ENCODE assay signal across 8 cellular contexts in genomic region chr17:78272181-78272913, GRCh38. TPM values are rescaled to one million over a fixed set of nuclear protein-coding genes. Genes with fewer than 3 reads are reported as not detected.
DNase-seq lines count a peak whose midpoint lies in the region; ATAC-seq, FAIRE-seq and TF ChIP-seq lines count a peak whose summit lies in the region.

No MANE protein-coding gene starts in this region.

- H3K27ac ChIP-seq in Peyer's patch (peak overlapping the region in 3 of 4 donors; percentile 1 to 50 (median 27)), astrocyte (ENCODE audit: low read depth, low read length) (no peak overlapping the region), left lung (peak overlapping the region; percentile 41 to 63)

- H3K36me3 ChIP-seq in Peyer's patch: no peaks in the 10 kb centered on the region
- no peaks in the 10 kb centered on the region for H3K36me3 ChIP-seq in astrocyte (ENCODE audit: insufficient read depth, low read length)
- no peaks in the 10 kb centered on the region for H3K36me3 ChIP-seq in left lung

- peaks cover 4% of the 10 kb centered on the region for H3K27me3 Mint-ChIP-seq in astrocyte (ENCODE audit: low read depth, unreplicated experiment)
- H3K27me3 Mint-ChIP-seq in stimulated activated memory B cell treated with anti-CD40 and anti-IgM and Interleukin-4, amounts not matched to agents 10 μg/mL and 1 μg/mL and 100 μg/mL, for 72 hours: peaks cover 52% of the 10 kb centered on the region

- intact Hi-C loops in left lung (cut with DNase I): no loop called here

- H3K36me3 Mint-ChIP-seq in astrocyte (ENCODE audit: low read depth, unreplicated experiment): no peaks in the 10 kb centered on the region
- no peaks in the 10 kb centered on the region for H3K36me3 Mint-ChIP-seq in stimulated activated memory B cell treated with anti-CD40 and anti-IgM and Interleukin-4, amounts not matched to agents 10 μg/mL and 1 μg/mL and 100 μg/mL, for 72 hours

- TF ChIP-seq CTCF in Peyer's patch (IDR thresholded peaks at IDR 0.05): no peak
- TF ChIP-seq CTCF in astrocyte (IDR thresholded peaks at IDR 0.05; ENCODE audit: insufficient read depth, low read depth, low read length): no peak
- TF ChIP-seq CTCF in left lung (IDR thresholded peaks at IDR 0.05): no peak

- no peak overlapping the region for H3K9ac ChIP-seq in astrocyte (ENCODE audit: low read length)

- FAIRE-seq in astrocyte (lab: Jason Lieb, UNC): no peak

- peaks cover 10% of the 10 kb centered on the region for H3K4me1 Mint-ChIP-seq in astrocyte (ENCODE audit: low read depth, unreplicated experiment)
- H3K4me1 Mint-ChIP-seq in stimulated activated memory B cell treated with anti-CD40 and anti-IgM and Interleukin-4, amounts not matched to agents 10 μg/mL and 1 μg/mL and 100 μg/mL, for 72 hours: peaks cover 41% of the 10 kb centered on the region

- H3K4me1 ChIP-seq in Peyer's patch (peaks cover 0 to 22% (median 6%) of the 10 kb centered on the region in 4 donors), astrocyte (ENCODE audit: insufficient read depth, low read length) (peaks cover 8% of the 10 kb centered on the region), left lung (peaks cover 15 to 45% of the 10 kb centered on the region in 2 donors)

- no peaks in the 10 kb centered on the region for H3K79me2 ChIP-seq in astrocyte (ENCODE audit: insufficient read depth, low read length)

- TF ChIP-seq POLR2A in Peyer's patch (IDR thresholded peaks at IDR 0.05): peak in 1 of 2 donors; percentile 18

- H4K20me1 ChIP-seq in astrocyte (ENCODE audit: insufficient read depth, low read length): no peaks in the 10 kb centered on the region

- H3K27ac Mint-ChIP-seq in astrocyte (ENCODE audit: unreplicated experiment): no peak overlapping the region
- H3K27ac Mint-ChIP-seq in stimulated activated memory B cell treated with anti-CD40 and anti-IgM and Interleukin-4, amounts not matched to agents 10 μg/mL and 1 μg/mL and 100 μg/mL, for 72 hours: peak overlapping the region; percentile 54

- H3K9me3 ChIP-seq in Peyer's patch: no peaks in the 10 kb centered on the region
- no peaks in the 10 kb centered on the region for H3K9me3 ChIP-seq in astrocyte (ENCODE audit: insufficient read depth, low read depth, low read length)
- H3K9me3 ChIP-seq in left lung: no peaks in the 10 kb centered on the region

- no peak overlapping the region for H2AFZ ChIP-seq in astrocyte (ENCODE audit: low read depth, low read length)

- no peak overlapping the region for H3K4me3 Mint-ChIP-seq in astrocyte (ENCODE audit: unreplicated experiment)
- H3K4me3 Mint-ChIP-seq in stimulated activated memory B cell treated with anti-CD40 and anti-IgM and Interleukin-4, amounts not matched to agents 10 μg/mL and 1 μg/mL and 100 μg/mL, for 72 hours: peak overlapping the region; percentile 23

- H3K4me3 ChIP-seq in Peyer's patch (no peak overlapping the region), astrocyte (ENCODE audit: insufficient read depth, low read depth, low read length) (no peak overlapping the region), left lung (peak overlapping the region in 1 of 2 donors; percentile 14)

- ATAC-seq in GM21825 (IDR thresholded peaks at IDR 0.05; ENCODE audit: unreplicated experiment) (peak; percentile 62), left lung (peak; percentile 91), HG02610 (IDR thresholded peaks at IDR 0.05; ENCODE audit: unreplicated experiment) (no peak), HG03095 (IDR thresholded peaks at IDR 0.05; ENCODE audit: unreplicated experiment) (no peak), HG03342 (IDR thresholded peaks at IDR 0.05; ENCODE audit: unreplicated experiment) (no peak)
- peak; percentile 80 for ATAC-seq in stimulated activated memory B cell treated with anti-CD40 and anti-IgM and Interleukin-4, amounts not matched to agents 10 μg/mL and 1 μg/mL and 100 μg/mL, for 72 hours

- no peak overlapping the region for H3K4me2 ChIP-seq in astrocyte (ENCODE audit: low read length)

- DNase-seq in Peyer's patch (peak; percentile 66 to 88 (median 74)), astrocyte (ENCODE audit: low read depth) (peak; percentile 40), left lung (peak in 1 of 2 donors; percentile 88)

- H3K9me3 Mint-ChIP-seq in astrocyte (ENCODE audit: unreplicated experiment): no peaks in the 10 kb centered on the region
- no peaks in the 10 kb centered on the region for H3K9me3 Mint-ChIP-seq in stimulated activated memory B cell treated with anti-CD40 and anti-IgM and Interleukin-4, amounts not matched to agents 10 μg/mL and 1 μg/mL and 100 μg/mL, for 72 hours

- no peaks in the 10 kb centered on the region for H3K27me3 ChIP-seq in Peyer's patch
- H3K27me3 ChIP-seq in astrocyte (ENCODE audit: insufficient read depth, low read length): peaks cover 22% of the 10 kb centered on the region
- H3K27me3 ChIP-seq in left lung: peaks cover 0 to 6% of the 10 kb centered on the region in 2 donors

RNA-seq across cellular contexts. Expression of gene TMEM235, which starts 40.9 kb away (rescaled TPM):
- not detected for total RNA-seq in Peyer's patch
- not detected in 2 replicates for total RNA-seq in astrocyte
- total RNA-seq in left lung: not detected

RNA-seq across cellular contexts. Expression of gene BIRC5, which starts 58.3 kb away (rescaled TPM):
- total RNA-seq in Peyer's patch: 1 to 10 TPM; 2.4 to 6.5 (median 5.7) TPM
- total RNA-seq in astrocyte: 3.3 and 5.8 TPM in 2 replicates
- 10 to 100 TPM in 1 of 2 donors, 1 to 10 TPM in 1; 4.8 to 12.1 TPM for total RNA-seq in left lung

Comparison
In these comparisons a context has a peak if more than half of its experiments do, and no peak if none do; other contexts are left out.
1. ATAC-seq: peak in GM21825 (single experiment), left lung (single experiment) and stimulated activated memory B cell treated with anti-CD40 and anti-IgM and Interleukin-4, amounts not matched to agents 10 μg/mL and 1 μg/mL and 100 μg/mL, for 72 hours (single experiment); none in HG02610 (single experiment), HG03095 (single experiment) and HG03342 (single experiment).